ENCODE assay signal across 40 cellular contexts in the genomic region with DNA sequence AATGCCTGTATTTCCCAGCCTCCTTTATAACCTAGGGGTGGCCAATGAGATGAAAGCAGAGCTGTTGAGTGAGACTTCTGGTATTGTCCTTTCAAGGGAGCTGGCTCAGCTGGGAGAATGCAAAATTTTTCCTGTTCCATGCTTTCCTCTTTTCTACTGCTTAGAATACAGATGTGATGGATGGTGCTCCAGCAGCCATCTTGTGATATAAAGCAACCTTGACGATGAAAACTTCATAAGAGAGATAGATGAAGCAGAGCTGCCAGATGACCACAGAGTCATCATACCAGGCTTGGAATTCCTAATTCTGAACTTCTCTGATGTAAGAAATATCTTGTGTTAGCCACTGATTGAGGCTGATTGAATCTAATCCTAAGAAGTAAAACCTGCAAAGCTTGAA. TPM values are rescaled to one million over a fixed set of nuclear protein-coding genes. Genes with fewer than 3 reads are reported as not detected.
"Had no signal": no experiment of that assay in that cellular context is flagged by ENCODE, and none has a peak within 500 bp of the region (broad histone marks: within the 10 kb centered on the region; RNA-seq: fewer than 3 reads in every experiment).

No MANE protein-coding gene starts in this region.

- DNase-seq: activated effector memory CD4-positive, alpha-beta T cell treated with anti-CD3 and anti-CD28 coated beads, Interleukin-2, amount 50 U/mL, for 16 hours; activated effector memory CD4-positive, alpha-beta T cell treated with Interleukin-2 at 50 U/mL for 16 hours; activated gamma-delta T cell; activated gamma-delta T cell treated with Interleukin-2 at 50 U/mL for 16 hours; activated naive CD4-positive, alpha-beta T cell; activated naive CD4-positive, alpha-beta T cell treated with anti-CD3 and anti-CD28 coated beads for 36 hours; activated naive CD4-positive, alpha-beta T cell treated with anti-CD3 and anti-CD28 coated beads, Interleukin-2, amount 10 ng/mL, durations not matched to agents 7 days and 5 days; activated naive CD4-positive, alpha-beta T cell treated with anti-CD3 and anti-CD28 coated beads, Interleukin-2, amount 50 U/mL, for 16 hours; activated naive CD4-positive, alpha-beta T cell treated with Interleukin-2 at 50 U/mL for 16 hours; activated naive CD8-positive, alpha-beta T cell treated with anti-CD3 and anti-CD28 coated beads for 36 hours; activated naive CD8-positive, alpha-beta T cell treated with anti-CD3 and anti-CD28 coated beads, Interleukin-2, amount 10 ng/mL, durations not matched to agents 7 days and 5 days; activated naive CD8-positive, alpha-beta T cell treated with anti-CD3 and anti-CD28 coated beads, Interleukin-2, amount 50 U/mL, for 24 hours; activated T-cell treated with anti-CD3 and anti-CD28 coated beads, Interleukin-2, amount 50 U/mL, for 1 hour; activated T-cell treated with anti-CD3 and anti-CD28 coated beads, Interleukin-2, amount 50 U/mL, for 24 hours; activated T-cell treated with anti-CD3 and anti-CD28 coated beads, Interleukin-2, amount 50 U/mL, for 4 hours; activated T-cell treated with anti-CD3 and anti-CD28 coated beads, Interleukin-2, amount 50 U/mL, for 48 hours; activated T-cell treated with anti-CD3 and anti-CD28 coated beads, Interleukin-2, amount 50 U/mL, for 72 hours; adrenal gland; amniotic stem cell; amygdala; anterior cingulate cortex; aorta; body of pancreas; brain microvascular endothelial cell; caudate nucleus; central memory CD4-positive, alpha-beta T cell; cerebellar nuclear complex had no signal

- H3K4me1 ChIP-seq: adrenal gland, ascending aorta, body of pancreas, breast epithelium had no signal

- H3K4me3 Mint-ChIP-seq: activated naive CD4-positive, alpha-beta T cell treated with anti-CD3 and anti-CD28 coated beads for 36 hours; activated naive CD4-positive, alpha-beta T cell treated with anti-CD3 and anti-CD28 coated beads, Interleukin-2, amount 10 ng/mL, durations not matched to agents 7 days and 5 days; activated naive CD4-positive, alpha-beta T cell treated with anti-CD3 and anti-CD28 coated beads, Interleukin-2, amount 50 U/mL, for 24 hours; activated naive CD8-positive, alpha-beta T cell; activated naive CD8-positive, alpha-beta T cell treated with anti-CD3 and anti-CD28 coated beads for 36 hours; activated naive CD8-positive, alpha-beta T cell treated with anti-CD3 and anti-CD28 coated beads, Interleukin-2, amount 10 ng/mL, durations not matched to agents 7 days and 5 days; activated naive CD8-positive, alpha-beta T cell treated with anti-CD3 and anti-CD28 coated beads, Interleukin-2, amount 50 U/mL, for 24 hours; activated T-cell treated with anti-CD3 and anti-CD28 coated beads, Interleukin-2, amount 50 U/mL, for 24 hours; activated T-cell treated with anti-CD3 and anti-CD28 coated beads, Interleukin-2, amount 50 U/mL, for 4 hours; activated T-cell treated with anti-CD3 and anti-CD28 coated beads, Interleukin-2, amount 50 U/mL, for 72 hours; activated T-helper 1 cell treated with anti-CD3 and anti-CD28 coated beads, Interleukin-12 subunit alpha, Interleukin-12 subunit beta, Interleukin-2, Interleukin-4 antibody, amounts not matched to agents 30 ng/mL and 10 ng/mL and 1 ng/mL, durations not matched to agents 14 hours and 24 hours and 36 hours; activated T-helper 17 cell treated with anti-CD3 and anti-CD28 coated beads, Interleukin-2, amount 50 U/mL, for 72 hours; brain; central memory CD8-positive, alpha-beta T cell had no signal

- H3K36me3 Mint-ChIP-seq: activated naive CD4-positive, alpha-beta T cell treated with anti-CD3 and anti-CD28 coated beads, Interleukin-2, amount 10 ng/mL, durations not matched to agents 7 days and 5 days; activated naive CD4-positive, alpha-beta T cell treated with anti-CD3 and anti-CD28 coated beads, Interleukin-2, amount 50 U/mL, for 24 hours; activated naive CD4-positive, alpha-beta T cell treated with anti-CD3 and anti-CD28 coated beads, Interleukin-2, amount 50 U/mL, for 72 hours; activated naive CD8-positive, alpha-beta T cell; activated naive CD8-positive, alpha-beta T cell treated with anti-CD3 and anti-CD28 coated beads, Interleukin-2, amount 10 ng/mL, durations not matched to agents 7 days and 5 days; brain had no signal

- FAIRE-seq: astrocyte, bronchial epithelial cell had no signal

- H3K27ac ChIP-seq: adrenal gland, ascending aorta, body of pancreas, brain microvascular endothelial cell, breast epithelium, cardiac muscle cell had no signal

- H3K9me3 ChIP-seq: adrenal gland, ascending aorta, body of pancreas, breast epithelium had no signal

- H3K27me3 ChIP-seq: ascending aorta, body of pancreas, breast epithelium had no signal

- H3K4me3 ChIP-seq: adrenal gland, ascending aorta, body of pancreas, breast epithelium, cardiac muscle cell had no signal

- H3K9me3 Mint-ChIP-seq: activated naive CD4-positive, alpha-beta T cell treated with anti-CD3 and anti-CD28 coated beads, Interleukin-2, amount 50 U/mL, for 24 hours; activated naive CD4-positive, alpha-beta T cell treated with anti-CD3 and anti-CD28 coated beads, Interleukin-2, amount 50 U/mL, for 72 hours; activated naive CD8-positive, alpha-beta T cell treated with anti-CD3 and anti-CD28 coated beads for 36 hours; activated naive CD8-positive, alpha-beta T cell treated with anti-CD3 and anti-CD28 coated beads, Interleukin-2, amount 50 U/mL, for 24 hours; activated T-cell treated with anti-CD3 and anti-CD28 coated beads, Interleukin-2, amount 50 U/mL, for 24 hours; activated T-cell treated with anti-CD3 and anti-CD28 coated beads, Interleukin-2, amount 50 U/mL, for 4 hours; activated T-cell treated with anti-CD3 and anti-CD28 coated beads, Interleukin-2, amount 50 U/mL, for 72 hours; activated T-helper 1 cell treated with anti-CD3 and anti-CD28 coated beads, Interleukin-12 subunit alpha, Interleukin-12 subunit beta, Interleukin-2, Interleukin-4 antibody, amounts not matched to agents 30 ng/mL and 10 ng/mL and 1 ng/mL, durations not matched to agents 14 hours and 24 hours and 36 hours; activated T-helper 17 cell treated with anti-CD3 and anti-CD28 coated beads, Interleukin-2, amount 50 U/mL, for 72 hours; activated T-helper 2 cell treated with anti-CD3 and anti-CD28 coated beads, Interferon-gamma antibody, Interleukin-2, Interleukin-4, amounts not matched to agents 10 μg/mL and 5 μg/mL and 100 μg/mL, durations not matched to agents 14 hours and 24 hours and 36 hours; central memory CD8-positive, alpha-beta T cell had no signal

- H3K36me3 ChIP-seq: adrenal gland, ascending aorta, brain microvascular endothelial cell, breast epithelium, cardiac muscle cell had no signal

- ATAC-seq: activated naive CD4-positive, alpha-beta T cell treated with anti-CD3 and anti-CD28 coated beads, Interleukin-2, amount 50 U/mL, for 72 hours; activated naive CD8-positive, alpha-beta T cell treated with anti-CD3 and anti-CD28 coated beads, Interleukin-2, amount 50 U/mL, for 24 hours; activated T-cell treated with anti-CD3 and anti-CD28 coated beads, Interleukin-2, amount 50 U/mL, for 4 hours; activated T-cell treated with anti-CD3 and anti-CD28 coated beads, Interleukin-2, amount 50 U/mL, for 72 hours; activated T-helper 17 cell treated with anti-CD3 and anti-CD28 coated beads, Interleukin-2, amount 50 U/mL, for 72 hours; body of pancreas had no signal

- H3K27ac Mint-ChIP-seq: activated naive CD4-positive, alpha-beta T cell treated with anti-CD3 and anti-CD28 coated beads for 36 hours; activated naive CD4-positive, alpha-beta T cell treated with anti-CD3 and anti-CD28 coated beads, Interleukin-2, amount 10 ng/mL, durations not matched to agents 7 days and 5 days; activated naive CD4-positive, alpha-beta T cell treated with anti-CD3 and anti-CD28 coated beads, Interleukin-2, amount 50 U/mL, for 24 hours; activated naive CD8-positive, alpha-beta T cell; activated naive CD8-positive, alpha-beta T cell treated with anti-CD3 and anti-CD28 coated beads for 36 hours; activated naive CD8-positive, alpha-beta T cell treated with anti-CD3 and anti-CD28 coated beads, Interleukin-2, amount 10 ng/mL, durations not matched to agents 7 days and 5 days; activated naive CD8-positive, alpha-beta T cell treated with anti-CD3 and anti-CD28 coated beads, Interleukin-2, amount 50 U/mL, for 24 hours; activated T-cell treated with anti-CD3 and anti-CD28 coated beads, Interleukin-2, amount 50 U/mL, for 24 hours; activated T-cell treated with anti-CD3 and anti-CD28 coated beads, Interleukin-2, amount 50 U/mL, for 72 hours; activated T-helper 1 cell treated with anti-CD3 and anti-CD28 coated beads, Interleukin-12 subunit alpha, Interleukin-12 subunit beta, Interleukin-2, Interleukin-4 antibody, amounts not matched to agents 30 ng/mL and 10 ng/mL and 1 ng/mL, durations not matched to agents 14 hours and 24 hours and 36 hours; activated T-helper 17 cell treated with anti-CD3 and anti-CD28 coated beads, Interleukin-2, amount 50 U/mL, for 72 hours; activated T-helper 2 cell treated with anti-CD3 and anti-CD28 coated beads, Interferon-gamma antibody, Interleukin-2, Interleukin-4, amounts not matched to agents 10 μg/mL and 5 μg/mL and 100 μg/mL, durations not matched to agents 14 hours and 24 hours and 36 hours; brain had no signal

- H3K4me1 Mint-ChIP-seq: activated naive CD4-positive, alpha-beta T cell treated with anti-CD3 and anti-CD28 coated beads, Interleukin-2, amount 10 ng/mL, durations not matched to agents 7 days and 5 days; activated naive CD4-positive, alpha-beta T cell treated with anti-CD3 and anti-CD28 coated beads, Interleukin-2, amount 50 U/mL, for 24 hours; activated naive CD8-positive, alpha-beta T cell treated with anti-CD3 and anti-CD28 coated beads for 36 hours; activated naive CD8-positive, alpha-beta T cell treated with anti-CD3 and anti-CD28 coated beads, Interleukin-2, amount 50 U/mL, for 24 hours had no signal

RNA-seq across cellular contexts. Expression of a gene that starts 11.9 kb away (rescaled TPM):
- total RNA-seq: activated naive CD4-positive, alpha-beta T cell treated with anti-CD3 and anti-CD28 coated beads for 36 hours; activated naive CD4-positive, alpha-beta T cell treated with anti-CD3 and anti-CD28 coated beads, Interleukin-2, amount 50 U/mL, for 72 hours; activated naive CD8-positive, alpha-beta T cell treated with anti-CD3 and anti-CD28 coated beads for 36 hours; activated naive CD8-positive, alpha-beta T cell treated with anti-CD3 and anti-CD28 coated beads, Interleukin-2, amount 10 ng/mL, durations not matched to agents 7 days and 5 days; activated T-cell treated with anti-CD3 and anti-CD28 coated beads, Interleukin-2, amount 50 U/mL, for 72 hours; activated T-helper 1 cell treated with anti-CD3 and anti-CD28 coated beads, Interleukin-12 subunit alpha, Interleukin-12 subunit beta, Interleukin-2, Interleukin-4 antibody, amounts not matched to agents 30 ng/mL and 10 ng/mL and 1 ng/mL, durations not matched to agents 14 hours and 24 hours and 36 hours; activated T-helper 17 cell treated with anti-CD3 and anti-CD28 coated beads, Interleukin-2, amount 50 U/mL, for 72 hours; activated T-helper 2 cell treated with anti-CD3 and anti-CD28 coated beads, Interferon-gamma antibody, Interleukin-2, Interleukin-4, amounts not matched to agents 10 μg/mL and 5 μg/mL and 100 μg/mL, durations not matched to agents 14 hours and 24 hours and 36 hours; cardiac muscle cell had no signal
- polyA plus RNA-seq: cardiac muscle cell had no signal
